Comparison of ENCODE assay signal across 8 cellular contexts in the genomic region with DNA sequence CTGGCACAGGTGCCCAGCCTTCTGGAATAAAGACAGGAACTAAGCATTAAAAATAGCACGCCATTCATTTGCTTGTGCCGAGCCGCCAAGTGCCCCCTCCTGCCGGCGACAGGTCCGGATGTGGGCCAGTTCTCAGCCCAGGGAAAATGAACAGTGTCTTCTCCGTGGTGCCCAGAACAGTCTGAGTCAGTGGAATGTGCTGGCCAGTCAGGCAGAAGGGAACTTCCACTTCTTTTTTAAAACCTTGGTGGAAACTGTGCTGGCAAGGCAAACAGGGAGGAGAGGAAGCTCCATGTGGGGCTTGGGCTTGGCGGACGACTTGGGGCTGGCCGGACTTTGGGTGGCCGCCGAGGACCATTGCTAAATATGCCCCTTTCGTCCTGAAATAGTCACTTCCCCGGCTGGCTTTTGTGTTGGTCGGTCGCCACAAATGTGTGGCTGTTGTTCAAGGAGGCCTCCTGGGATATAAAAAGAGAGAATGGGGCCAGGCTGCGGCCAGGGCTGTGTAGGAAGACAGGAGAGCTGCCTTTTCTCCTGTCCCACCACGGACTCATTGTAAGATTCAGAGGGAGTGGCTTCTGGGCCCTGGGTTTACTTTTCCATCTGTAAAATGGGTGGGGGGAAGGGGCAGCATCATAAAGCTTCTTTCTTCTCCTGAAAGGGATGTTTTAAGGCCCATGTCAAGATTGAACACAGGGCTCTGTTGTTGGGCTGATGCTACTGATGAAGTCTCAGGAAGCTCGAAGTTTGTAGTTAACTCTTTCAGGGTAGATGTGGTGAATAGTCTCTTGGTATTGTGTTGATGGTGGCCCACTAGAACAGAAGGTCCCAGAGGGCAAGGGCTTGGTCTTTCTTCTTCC.
DNase-seq lines count a peak whose midpoint lies in the region; ATAC-seq, FAIRE-seq and TF ChIP-seq lines count a peak whose summit lies in the region.

No MANE protein-coding gene starts in this region.

- peaks cover 0 to 64% (median 8%) of the 10 kb centered on the region in 4 donors for H3K4me1 ChIP-seq in right lobe of liver

- FAIRE-seq in bronchial epithelial cell (lab: Jason Lieb, UNC), result no peak

- intact Hi-C loops in right lobe of liver (cut with DNase I), result no loop called here

- peak overlapping the region; percentile 47 for H3K27ac ChIP-seq in AG04450 (ENCODE audit: low read depth, low read length)
- peak overlapping the region in 2 of 3 donors; percentile 11 to 63 for H3K27ac ChIP-seq in right lobe of liver
- H3K27ac ChIP-seq in temporal lobe (ENCODE audit: low read depth, low read length), result peak overlapping the region; percentile 53

- TF ChIP-seq POLR2A in right lobe of liver (IDR thresholded peaks at IDR 0.05), result no peak

- H3K4me3 ChIP-seq in AG04450 (ENCODE audit: low read depth, low read length), result no peak overlapping the region
- no peak overlapping the region for H3K4me3 ChIP-seq in bronchial epithelial cell (ENCODE audit: low read depth, low read length)
- H3K4me3 ChIP-seq in right lobe of liver, result peak overlapping the region in 1 of 3 donors; percentile 13

- H3K9me3 ChIP-seq in AG04450 (ENCODE audit: control insufficient read depth, insufficient read depth, low read length) (no peaks in the 10 kb centered on the region), right lobe of liver (no peaks in the 10 kb centered on the region)

- CTCF ChIA-PET in AG04450 (lab: Charles Lee), result interaction anchor here (0.6 kb wide), 1 partner anchor 28 kb away, joined by 4 read pairs; no protein-coding TSS in a partner anchor

- DNase-seq in AG04450 (ENCODE audit: low read depth, low spot score) (no peak), NCI-H446 (lab: John Stamatoyannopoulos, UW) (peak; percentile 11 to 70), bronchial epithelial cell (ENCODE audit: low read depth) (peak; percentile 13), right lobe of liver (peak; percentile 53 to 89 (median 89)), retina (no peak), NCI-H345 (lab: John Stamatoyannopoulos, UW) (no peak)

- WGBS in right lobe of liver (ENCODE audit: insufficient coverage, low coverage, low lambda C conversion rate, missing lambda C conversion rate), result 17% methylated on average over 12 of the region's 19 CpGs

- POLR2A ChIA-PET in AG04450 (lab: Yijun Ruan, JAX), result no interaction called here

- ATAC-seq in right lobe of liver (peak; percentile 73 to 89 (median 76)), HG02759 (IDR thresholded peaks at IDR 0.05; ENCODE audit: unreplicated experiment) (no peak)

- TF ChIP-seq CTCF in AG04450 (IDR thresholded peaks at IDR 0.05; ENCODE audit: low read depth, low read length), result no peak
- TF ChIP-seq CTCF in bronchial epithelial cell (IDR thresholded peaks at IDR 0.05; ENCODE audit: insufficient read depth, low read length, severe bottlenecking), result no peak
- TF ChIP-seq CTCF in right lobe of liver (IDR thresholded peaks at IDR 0.05), result no peak

- H3K36me3 ChIP-seq in bronchial epithelial cell (ENCODE audit: control insufficient read depth, insufficient read depth, low read length), result no peaks in the 10 kb centered on the region
- H3K36me3 ChIP-seq in right lobe of liver, result no peaks in the 10 kb centered on the region

- H3K27me3 ChIP-seq in AG04450 (ENCODE audit: control insufficient read depth, insufficient read depth, low read length) (no peaks in the 10 kb centered on the region), bronchial epithelial cell (ENCODE audit: control insufficient read depth, insufficient read depth, low read length) (no peaks in the 10 kb centered on the region), right lobe of liver (no peaks in the 10 kb centered on the region)

Comparison
In these comparisons a context has a peak if more than half of its experiments do, and no peak if none do; other contexts are left out.
1. DNase-seq: peak in NCI-H446 (2 of 2), bronchial epithelial cell (single experiment) and right lobe of liver (3 of 3); none in AG04450 (single experiment), retina (single experiment) and NCI-H345 (single experiment).
2. Peak in every context shown above with its lines, with median percentiles within 50 percentile points of each other: H3K27ac ChIP-seq.